ENCODE assay signal across 19 cellular contexts in the genomic region with DNA sequence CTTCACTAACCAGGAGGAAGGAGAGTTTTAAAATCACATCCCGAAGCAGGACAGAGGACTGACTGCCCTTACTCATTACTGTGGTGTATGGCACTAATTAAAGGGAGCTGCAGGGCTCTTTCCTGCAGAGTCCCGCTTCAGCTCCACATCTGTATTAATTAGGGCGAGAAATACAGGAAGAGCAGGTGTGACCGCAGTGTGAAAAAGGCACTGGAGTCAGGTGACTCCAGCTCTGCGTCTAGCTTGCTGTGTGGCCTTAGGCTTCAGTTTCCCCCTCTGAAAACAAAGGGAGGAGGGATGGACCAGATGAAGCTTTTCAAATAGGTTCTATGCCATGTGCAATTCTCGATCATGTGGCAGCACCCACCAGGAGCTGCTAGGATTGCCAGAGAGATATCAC. TPM values are rescaled to one million over a fixed set of nuclear protein-coding genes. Genes with fewer than 3 reads are reported as not detected.
"Had no signal": no experiment of that assay in that cellular context is flagged by ENCODE, and none has a peak within 500 bp of the region (broad histone marks: within the 10 kb centered on the region; RNA-seq: fewer than 3 reads in every experiment).

No MANE protein-coding gene starts in this region.

- H3K27ac ChIP-seq: esophagus muscularis mucosa, heart right ventricle, parathyroid adenoma, sigmoid colon, VCaP had no signal

- H3K9me3 Mint-ChIP-seq: activated naive CD4-positive, alpha-beta T cell treated with anti-CD3 and anti-CD28 coated beads for 36 hours; activated naive CD8-positive, alpha-beta T cell treated with anti-CD3 and anti-CD28 coated beads, Interleukin-2, amount 50 U/mL, for 24 hours; activated T-cell treated with anti-CD3 and anti-CD28 coated beads, Interleukin-2, amount 50 U/mL, for 4 hours; naive thymus-derived CD4-positive, alpha-beta T cell; stimulated activated memory B cell treated with anti-CD40 and anti-IgM and Interleukin-4, amounts not matched to agents 10 μg/mL and 1 μg/mL and 100 μg/mL, for 72 hours had no signal

- H3K4me1 Mint-ChIP-seq: activated naive CD8-positive, alpha-beta T cell treated with anti-CD3 and anti-CD28 coated beads, Interleukin-2, amount 50 U/mL, for 24 hours; stimulated activated memory B cell treated with anti-CD40 and anti-IgM and Interleukin-4, amounts not matched to agents 10 μg/mL and 1 μg/mL and 100 μg/mL, for 72 hours had no signal

- H3K4me3 ChIP-seq: esophagus muscularis mucosa, heart right ventricle, sigmoid colon had no signal

- H3K9me3 ChIP-seq: esophagus muscularis mucosa, heart right ventricle, sigmoid colon had no signal

- H3K27me3 ChIP-seq: esophagus muscularis mucosa, sigmoid colon had no signal

- H3K4me3 Mint-ChIP-seq: activated naive CD4-positive, alpha-beta T cell treated with anti-CD3 and anti-CD28 coated beads for 36 hours; activated naive CD8-positive, alpha-beta T cell treated with anti-CD3 and anti-CD28 coated beads, Interleukin-2, amount 50 U/mL, for 24 hours; activated T-cell treated with anti-CD3 and anti-CD28 coated beads, Interleukin-2, amount 50 U/mL, for 4 hours; naive thymus-derived CD4-positive, alpha-beta T cell; stimulated activated memory B cell treated with anti-CD40 and anti-IgM and Interleukin-4, amounts not matched to agents 10 μg/mL and 1 μg/mL and 100 μg/mL, for 72 hours had no signal

- H3K27ac Mint-ChIP-seq: activated naive CD4-positive, alpha-beta T cell treated with anti-CD3 and anti-CD28 coated beads for 36 hours; activated naive CD8-positive, alpha-beta T cell treated with anti-CD3 and anti-CD28 coated beads, Interleukin-2, amount 50 U/mL, for 24 hours; naive thymus-derived CD4-positive, alpha-beta T cell; stimulated activated memory B cell treated with anti-CD40 and anti-IgM and Interleukin-4, amounts not matched to agents 10 μg/mL and 1 μg/mL and 100 μg/mL, for 72 hours had no signal

- H3K4me1 ChIP-seq: parathyroid adenoma had no signal

- H3K36me3 Mint-ChIP-seq: naive thymus-derived CD4-positive, alpha-beta T cell; stimulated activated memory B cell treated with anti-CD40 and anti-IgM and Interleukin-4, amounts not matched to agents 10 μg/mL and 1 μg/mL and 100 μg/mL, for 72 hours had no signal

- DNase-seq: activated CD4-positive, alpha-beta T cell treated with anti-CD3 and anti-CD28 coated beads, Interleukin-2, amount 50 U/mL, for 1 hour; activated CD4-positive, CD25-positive, alpha-beta regulatory T cell treated with anti-CD3 and anti-CD28 coated beads, Interleukin-2, amount 50 U/mL, for 72 hours; activated CD8-positive, alpha-beta memory T cell treated with anti-CD3 and anti-CD28 coated beads, Interleukin-2, amount 50 U/mL, for 4 hours; activated naive CD4-positive, alpha-beta T cell treated with anti-CD3 and anti-CD28 coated beads for 36 hours; activated naive CD8-positive, alpha-beta T cell treated with anti-CD3 and anti-CD28 coated beads, Interleukin-2, amount 50 U/mL, for 24 hours; activated T-cell treated with anti-CD3 and anti-CD28 coated beads, Interleukin-2, amount 50 U/mL, for 4 hours; effector CD4-positive, alpha-beta T cell; heart right ventricle; kidney glomerular epithelial cell; mesendoderm; naive thymus-derived CD4-positive, alpha-beta T cell; stimulated activated CD4-positive, alpha-beta T cell treated with anti-CD3 and anti-CD28 coated beads, Interleukin-4, amount 100 ng/mL, for 4 hours; T-helper 2 cell had no signal

- H3K9ac ChIP-seq: parathyroid adenoma had no signal

RNA-seq across cellular contexts. Expression of gene KIAA1755, which starts 34.0 kb away (rescaled TPM):
- total RNA-seq: activated naive CD4-positive, alpha-beta T cell treated with anti-CD3 and anti-CD28 coated beads for 36 hours; activated T-cell treated with anti-CD3 and anti-CD28 coated beads, Interleukin-2, amount 50 U/mL, for 4 hours; naive thymus-derived CD4-positive, alpha-beta T cell; renal cortical epithelial cell had no signal
- polyA plus RNA-seq: naive thymus-derived CD4-positive, alpha-beta T cell had no signal
